In genomic region chr16:11309895-11310633, GRCh38 we compare ENCODE assay signal across 1 cellular context.
A peak's percentile ranks its signal among the peaks of the same experiment; 100 is the strongest.
TF ChIP-seq lines count a peak whose summit lies in the region.

No MANE protein-coding gene starts in this region.

TF ChIP-seq in HepG2, 621 proteins besides CTCF, POLR2A, EP300 and RAD21 (continued from another document):
- TF ChIP-seq ARID3A (IDR thresholded peaks at IDR 0.05; ENCODE audit: low read depth, low read length) (peak; percentile 72; the same call in 1 of the 2 replicates), PHF20 (CRISPR knock-in tag; IDR thresholded peaks at IDR 0.05) (peak; percentile 50; the same call in 1 of the 2 replicates), ZNF280B (CRISPR knock-in tag; IDR thresholded peaks at IDR 0.05; ENCODE audit: borderline replicate concordance) (no peak; the same call in 1 of the 2 replicates), DR1 (CRISPR knock-in tag; IDR thresholded peaks at IDR 0.05) (no peak), ZSCAN12 (CRISPR knock-in tag; IDR thresholded peaks at IDR 0.05) (no peak), MYPOP (CRISPR knock-in tag; IDR thresholded peaks at IDR 0.05) (peak; percentile 61; the same call in 1 of the 2 replicates), SNAPC5 (CRISPR knock-in tag; IDR thresholded peaks at IDR 0.05; ENCODE audit: borderline replicate concordance) (no peak), HNF1B (CRISPR knock-in tag; IDR thresholded peaks at IDR 0.05) (peak; percentile 98), FOXO1 (CRISPR knock-in tag; IDR thresholded peaks at IDR 0.05) (peak; percentile 96; the same call in 1 of the 2 replicates), ZNF609 (CRISPR knock-in tag; IDR thresholded peaks at IDR 0.05; ENCODE audit: borderline replicate concordance) (peak; percentile 78; the same call in 1 of the 2 replicates), NR1H2 (CRISPR knock-in tag; IDR thresholded peaks at IDR 0.05; ENCODE audit: borderline replicate concordance, low read depth) (peak; percentile 48; the same call in 1 of the 2 replicates), TBX2 (CRISPR knock-in tag; IDR thresholded peaks at IDR 0.05; ENCODE audit: borderline replicate concordance) (peak; percentile 92), THAP8 (CRISPR knock-in tag; IDR thresholded peaks at IDR 0.05; ENCODE audit: borderline replicate concordance) (no peak), CSRNP1 (CRISPR knock-in tag; IDR thresholded peaks at IDR 0.05) (no peak), ZNF136 (CRISPR knock-in tag; IDR thresholded peaks at IDR 0.05; ENCODE audit: low read depth) (peak; percentile 95), CREB3 (CRISPR knock-in tag; IDR thresholded peaks at IDR 0.05) (no peak), ZNF496 (CRISPR knock-in tag; IDR thresholded peaks at IDR 0.05; ENCODE audit: insufficient replicate concordance) (no peak), YY1 (IDR thresholded peaks at IDR 0.05; ENCODE audit: insufficient read depth, insufficient replicate concordance, low read depth, low read length) (no peak), ZNF317 (CRISPR knock-in tag; IDR thresholded peaks at IDR 0.05) (peak; percentile 49; the same call in 1 of the 2 replicates), MED13 (CRISPR knock-in tag; IDR thresholded peaks at IDR 0.05) (no peak), NFRKB (IDR thresholded peaks at IDR 0.05) (no peak), ZNF431 (CRISPR knock-in tag; IDR thresholded peaks at IDR 0.05; ENCODE audit: borderline replicate concordance, low read depth) (peak; percentile 100), ZNF224 (CRISPR knock-in tag; IDR thresholded peaks at IDR 0.05) (peak; percentile 65; the same call in 1 of the 2 replicates), SPEN (CRISPR knock-in tag; IDR thresholded peaks at IDR 0.05; ENCODE audit: low read depth) (peak; percentile 88; the same call in 1 of the 2 replicates), HHEX (CRISPR knock-in tag; IDR thresholded peaks at IDR 0.05) (no peak; the same call in 1 of the 2 replicates), DNMT3B (CRISPR knock-in tag; conservative IDR thresholded peaks at IDR 0.05) (no peak), ZNF749 (CRISPR knock-in tag; IDR thresholded peaks at IDR 0.05; ENCODE audit: borderline replicate concordance) (no peak), NFKB2 (CRISPR knock-in tag; IDR thresholded peaks at IDR 0.05; ENCODE audit: borderline replicate concordance) (no peak; the same call in 1 of the 2 replicates), ZMYM4 (CRISPR knock-in tag; IDR thresholded peaks at IDR 0.05) (peak; percentile 17; the same call in 1 of the 2 replicates), ZFX (CRISPR knock-in tag; IDR thresholded peaks at IDR 0.05; ENCODE audit: low read depth) (no peak), ZBTB43 (CRISPR knock-in tag; conservative IDR thresholded peaks at IDR 0.05) (peak; percentile 70; the same call in 1 of the 2 replicates), HNF4A (CRISPR knock-in tag; IDR thresholded peaks at IDR 0.05) (peak; percentile 86), DDIT3 (CRISPR knock-in tag; IDR thresholded peaks at IDR 0.05) (no peak), ZNF276 (CRISPR knock-in tag; IDR thresholded peaks at IDR 0.05; ENCODE audit: low read depth) (no peak), TEAD3 (CRISPR knock-in tag; optimal IDR thresholded peaks at IDR 0.05; ENCODE audit: borderline replicate concordance) (peak; percentile 57), ZNF788 (CRISPR knock-in tag; IDR thresholded peaks at IDR 0.05; ENCODE audit: borderline replicate concordance) (peak; percentile 31; the same call in 1 of the 2 replicates), NFE2 (CRISPR knock-in tag; IDR thresholded peaks at IDR 0.05) (no peak), SRF (IDR thresholded peaks at IDR 0.05; ENCODE audit: low read depth, low read length) (no peak)
